In the genomic region with DNA sequence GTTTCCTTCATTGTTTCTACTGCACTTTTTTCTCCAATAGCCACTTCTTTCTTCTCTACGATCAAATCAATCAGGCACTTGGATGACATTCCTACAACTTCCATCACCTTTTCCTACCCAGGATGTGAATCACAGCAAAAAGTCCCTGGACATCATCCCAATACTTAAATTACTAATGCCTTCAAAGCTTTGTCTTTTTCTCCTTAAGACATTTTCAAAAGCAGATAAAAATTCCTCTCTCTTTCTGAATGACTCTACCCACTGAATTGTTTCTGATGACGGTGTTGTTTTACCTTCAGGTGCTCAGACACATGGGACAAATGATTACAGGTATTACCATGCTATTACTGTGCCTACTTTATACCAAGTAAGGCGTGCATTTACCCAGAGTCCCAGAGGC, we compare ENCODE assay signal across 20 cellular contexts.
DNase-seq lines count a peak whose midpoint lies in the region; ATAC-seq and TF ChIP-seq lines count a peak whose summit lies in the region.
"Had no signal": no experiment of that assay in that cellular context is flagged by ENCODE, and none has a peak within 500 bp of the region (broad histone marks: within the 10 kb centered on the region; RNA-seq: fewer than 3 reads in every experiment).

No MANE protein-coding gene starts in this region.

- WGBS in smooth muscle cell (ENCODE audit: low lambda C conversion rate) = 78% methylated on average over 3 of the region's 3 CpGs

- no peaks in the 10 kb centered on the region for H3K36me3 Mint-ChIP-seq in activated T-cell treated with anti-CD3 and anti-CD28 coated beads, Interleukin-2, amount 50 U/mL, for 4 hours (ENCODE audit: insufficient read depth)
- H3K36me3 Mint-ChIP-seq: activated CD8-positive, alpha-beta memory T cell treated with anti-CD3 and anti-CD28 coated beads, Interleukin-2, amount 10 ng/mL, durations not matched to agents 7 days and 5 days; CD4-positive, alpha-beta memory T cell had no signal

- H3K9me3 ChIP-seq in adipocyte (ENCODE audit: control insufficient read depth, low read length) = no peaks in the 10 kb centered on the region
- H3K9me3 ChIP-seq in smooth muscle cell (replicated peaks; ENCODE audit: low read depth) = no peaks in the 10 kb centered on the region
- H3K9me3 ChIP-seq: body of pancreas, gastroesophageal sphincter, neutrophil, tibial nerve had no signal

- no peaks in the 10 kb centered on the region for H3K4me1 Mint-ChIP-seq in activated T-cell treated with anti-CD3 and anti-CD28 coated beads, Interleukin-2, amount 50 U/mL, for 4 hours (ENCODE audit: low read depth)
- H3K4me1 Mint-ChIP-seq: activated CD8-positive, alpha-beta memory T cell treated with anti-CD3 and anti-CD28 coated beads, Interleukin-2, amount 10 ng/mL, durations not matched to agents 7 days and 5 days; CD4-positive, alpha-beta memory T cell; T-helper 17 cell had no signal

- H3K4me3 ChIP-seq in adipocyte (ENCODE audit: low read length) (no peak overlapping the region), fibroblast of pulmonary artery (replicated peaks; ENCODE audit: low read depth, low read length) (no peak overlapping the region), smooth muscle cell (no peak overlapping the region), H7 (ENCODE audit: insufficient read depth, low read depth, low read length) (no peak overlapping the region)
- H3K4me3 ChIP-seq: body of pancreas, gastroesophageal sphincter, tibial nerve had no signal

- TF ChIP-seq CTCF in fibroblast of pulmonary artery (IDR thresholded peaks at IDR 0.05; ENCODE audit: low read length, missing control alignments) (no peak), smooth muscle cell (IDR thresholded peaks at IDR 0.05; ENCODE audit: borderline replicate concordance, insufficient read depth, poor library complexity, severe bottlenecking) (no peak)

- H2AFZ ChIP-seq in smooth muscle cell (ENCODE audit: low read depth) = no peak overlapping the region

- no peaks in the 10 kb centered on the region for H3K27me3 ChIP-seq in adipocyte (replicated peaks; ENCODE audit: control insufficient read depth, insufficient read depth, low read length)
- no peaks in the 10 kb centered on the region for H3K27me3 ChIP-seq in smooth muscle cell (ENCODE audit: low read depth)
- no peaks in the 10 kb centered on the region for H3K27me3 ChIP-seq in H7 (ENCODE audit: control insufficient read depth, insufficient read depth, low read length)
- H3K27me3 ChIP-seq: body of pancreas, gastroesophageal sphincter, neutrophil, tibial nerve had no signal

- no peaks in the 10 kb centered on the region for H3K36me3 ChIP-seq in adipocyte (ENCODE audit: control insufficient read depth, insufficient read depth, low read length, severe bottlenecking)
- H3K36me3 ChIP-seq in smooth muscle cell (ENCODE audit: low read depth) = no peaks in the 10 kb centered on the region
- H3K36me3 ChIP-seq in H7 (replicated peaks; ENCODE audit: control insufficient read depth, insufficient read depth, low read length) = no peaks in the 10 kb centered on the region
- H3K36me3 ChIP-seq: gastroesophageal sphincter, neutrophil, tibial nerve had no signal

- H3K9me3 Mint-ChIP-seq in activated T-cell treated with anti-CD3 and anti-CD28 coated beads, Interleukin-2, amount 50 U/mL, for 4 hours = peaks cover 7% of the 10 kb centered on the region

- no peak overlapping the region for H3K9ac ChIP-seq in adipocyte (ENCODE audit: low read length)
- H3K9ac ChIP-seq in smooth muscle cell (ENCODE audit: low read depth) = no peak overlapping the region

- no peak for ATAC-seq in activated T-cell treated with anti-CD3 and anti-CD28 coated beads, Interleukin-2, amount 50 U/mL, for 4 hours
- ATAC-seq in GM21576 (IDR thresholded peaks at IDR 0.05; ENCODE audit: unreplicated experiment) = no peak
- ATAC-seq: activated CD8-positive, alpha-beta memory T cell treated with anti-CD3 and anti-CD28 coated beads, Interleukin-2, amount 10 ng/mL, durations not matched to agents 7 days and 5 days; body of pancreas; gastroesophageal sphincter; sciatic nerve; T-helper 17 cell had no signal

- DNase-seq in HS-5 (ENCODE audit: low read depth) (peak; percentile 58), adipocyte (ENCODE audit: low read depth) (peak; percentile 13), fibroblast of pulmonary artery (ENCODE audit: low read depth) (peak; percentile 79), smooth muscle cell (lab: John Stamatoyannopoulos, UW; ENCODE audit: unreplicated experiment) (no peak), H7 (no peak), T1000 (lab: John Stamatoyannopoulos, UW) (no peak)
- no peak for DNase-seq in activated T-cell treated with anti-CD3 and anti-CD28 coated beads, Interleukin-2, amount 50 U/mL, for 4 hours
- DNase-seq: activated CD4-positive, CD25-positive, alpha-beta regulatory T cell treated with anti-CD3 and anti-CD28 coated beads, Interleukin-2, amount 50 U/mL, for 72 hours; activated CD8-positive, alpha-beta memory T cell treated with anti-CD3 and anti-CD28 coated beads, Interleukin-2, amount 10 ng/mL, durations not matched to agents 7 days and 5 days; body of pancreas; CD4-positive, alpha-beta memory T cell; NCI-H1930; NCI-H526 treated with DMSO at 0.1 percent for 48 hours; stimulated activated CD4-positive, alpha-beta T cell treated with anti-CD3 and anti-CD28 coated beads, Interleukin-4, amount 100 ng/mL, for 24 hours; T-helper 17 cell had no signal

- no peaks in the 10 kb centered on the region for H4K20me1 ChIP-seq in smooth muscle cell (ENCODE audit: low read depth)

- H3K79me2 ChIP-seq in smooth muscle cell (ENCODE audit: low read depth) = no peaks in the 10 kb centered on the region

- H3K4me2 ChIP-seq in smooth muscle cell = peak overlapping the region; percentile 16

- H3F3A ChIP-seq in smooth muscle cell (ENCODE audit: low read depth) = no peaks in the 10 kb centered on the region

- no peaks in the 10 kb centered on the region for H3K27me3 Mint-ChIP-seq in activated T-cell treated with anti-CD3 and anti-CD28 coated beads, Interleukin-2, amount 50 U/mL, for 4 hours (ENCODE audit: low read depth)
- H3K27me3 Mint-ChIP-seq: activated CD8-positive, alpha-beta memory T cell treated with anti-CD3 and anti-CD28 coated beads, Interleukin-2, amount 10 ng/mL, durations not matched to agents 7 days and 5 days; CD4-positive, alpha-beta memory T cell; T-helper 17 cell had no signal

- H3K27ac ChIP-seq in smooth muscle cell (ENCODE audit: low read depth) = no peak overlapping the region
- H3K27ac ChIP-seq: body of pancreas, gastroesophageal sphincter, neutrophil, tibial nerve had no signal

- H3K4me1 ChIP-seq in adipocyte (ENCODE audit: control insufficient read depth, insufficient read depth, low read length) = peaks cover 4% of the 10 kb centered on the region
- no peaks in the 10 kb centered on the region for H3K4me1 ChIP-seq in smooth muscle cell (ENCODE audit: low read depth)
- H3K4me1 ChIP-seq: body of pancreas, gastroesophageal sphincter, tibial nerve had no signal

- H3K4me3 Mint-ChIP-seq in activated T-cell treated with anti-CD3 and anti-CD28 coated beads, Interleukin-2, amount 50 U/mL, for 4 hours = no peak overlapping the region
- H3K4me3 Mint-ChIP-seq: activated CD8-positive, alpha-beta memory T cell treated with anti-CD3 and anti-CD28 coated beads, Interleukin-2, amount 10 ng/mL, durations not matched to agents 7 days and 5 days; CD4-positive, alpha-beta memory T cell; T-helper 17 cell had no signal

Comparison
In these comparisons a context has a peak if more than half of its experiments do, and no peak if none do; other contexts are left out.
1. DNase-seq: peak in HS-5 (single experiment), adipocyte (single experiment) and fibroblast of pulmonary artery (single experiment); none in smooth muscle cell (single experiment), H7 (single experiment), activated T-cell treated with anti-CD3 and anti-CD28 coated beads, Interleukin-2, amount 50 U/mL, for 4 hours (single experiment) and T1000 (single experiment).